In the genomic region with DNA sequence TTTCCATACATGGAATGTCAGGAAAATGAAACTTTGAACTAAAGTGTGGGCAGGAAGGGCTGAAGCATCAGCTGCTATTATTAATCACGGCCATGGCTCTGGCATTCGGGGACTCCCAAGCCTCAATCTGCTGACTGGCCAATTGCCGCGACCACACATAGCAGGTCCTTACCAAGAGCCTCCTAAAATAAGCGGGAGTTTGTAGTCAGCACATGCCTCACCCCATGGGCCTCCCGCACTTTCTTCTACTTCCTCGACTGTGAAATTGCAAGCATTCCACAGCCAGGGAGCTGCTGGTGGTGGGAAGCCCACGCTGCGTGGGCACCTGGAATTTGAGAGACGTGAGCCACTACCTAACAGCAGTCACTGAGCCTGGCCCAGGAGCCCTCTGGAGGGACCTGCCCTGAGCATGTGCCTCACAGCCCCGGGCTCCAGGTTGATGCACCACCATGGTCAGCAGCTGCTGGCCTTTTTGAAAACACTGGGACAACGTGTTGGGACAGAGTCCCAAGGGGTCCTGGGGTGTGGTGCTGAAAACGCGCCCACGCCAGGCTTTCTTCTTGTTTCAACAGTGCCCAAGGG, we compare ENCODE assay signal across 1 cellular context.
TF ChIP-seq lines count a peak whose summit lies in the region.

No MANE protein-coding gene starts in this region.

TF ChIP-seq in HepG2, 621 proteins besides CTCF, POLR2A, EP300 and RAD21:
- TF ChIP-seq HDAC1 (CRISPR knock-in tag; IDR thresholded peaks at IDR 0.05) = no peak
- no peak for TF ChIP-seq ZNF10 (CRISPR knock-in tag; IDR thresholded peaks at IDR 0.05; ENCODE audit: borderline replicate concordance, low read depth)
- peak; percentile 68 for TF ChIP-seq AGO2 (optimal IDR thresholded peaks at IDR 0.05; ENCODE audit: low read depth, low read length)
- TF ChIP-seq MAFK (conservative IDR thresholded peaks at IDR 0.05 in 1 of 2, IDR thresholded peaks at IDR 0.05 in 1 of 2; ENCODE audit: low read length in 2 of 2) = 0 out of 4 replicates have a peak, but pooled peaks of 1 of the 2 experiments have one; percentile 5
